ENCODE assay signal across 33 cellular contexts in the genomic region with DNA sequence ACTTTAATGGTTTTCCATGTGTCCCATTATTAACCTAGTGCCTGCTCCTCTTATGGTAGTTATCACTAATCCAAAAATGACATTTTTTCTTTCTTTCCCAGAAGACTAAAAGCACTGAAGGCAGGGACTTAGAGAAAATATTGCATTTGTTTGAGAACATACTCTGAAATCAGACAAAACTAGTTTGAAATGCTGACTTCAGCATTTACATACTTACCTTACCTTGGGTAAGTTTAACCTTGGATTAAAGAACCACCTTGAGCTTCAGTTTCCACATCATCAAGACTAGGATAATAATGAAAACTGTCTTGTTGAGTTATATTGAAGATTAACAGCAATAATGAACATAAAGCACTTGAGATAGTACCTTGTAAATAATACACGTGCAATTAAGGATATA.
"Had no signal": no experiment of that assay in that cellular context is flagged by ENCODE, and none has a peak within 500 bp of the region (broad histone marks: within the 10 kb centered on the region; RNA-seq: fewer than 3 reads in every experiment).

No MANE protein-coding gene starts in this region.

- ATAC-seq: activated CD8-positive, alpha-beta T cell treated with anti-CD3 and anti-CD28 coated beads for 36 hours; activated naive CD4-positive, alpha-beta T cell treated with anti-CD3 and anti-CD28 coated beads, Interleukin-2, amount 50 U/mL, for 72 hours; activated T-cell treated with anti-CD3 and anti-CD28 coated beads, Interleukin-2, amount 50 U/mL, for 4 hours; activated T-cell treated with anti-CD3 and anti-CD28 coated beads, Interleukin-2, amount 50 U/mL, for 72 hours; activated T-helper 17 cell treated with anti-CD3 and anti-CD28 coated beads, Interleukin-2, amount 50 U/mL, for 72 hours; body of pancreas had no signal

- H3K9me3 ChIP-seq: adrenal gland, body of pancreas, breast epithelium had no signal

- H3K27ac ChIP-seq: adrenal gland, body of pancreas, brain microvascular endothelial cell, breast epithelium, VCaP had no signal

- H3K36me3 ChIP-seq: adrenal gland, brain microvascular endothelial cell, breast epithelium had no signal

- H3K27me3 ChIP-seq: adrenal gland, body of pancreas, brain microvascular endothelial cell, breast epithelium had no signal

- H3K4me3 ChIP-seq: adrenal gland, body of pancreas, breast epithelium had no signal

- H3K4me1 ChIP-seq: adrenal gland, body of pancreas, breast epithelium had no signal

- FAIRE-seq: astrocyte, TTC549 had no signal

- DNase-seq: activated B cell treated with CpG ODN at 0.5 μM for 24 hours; activated CD4-positive, alpha-beta memory T cell treated with anti-CD3 and anti-CD28 coated beads for 36 hours; activated CD4-positive, alpha-beta T cell treated with anti-CD3 and anti-CD28 coated beads for 4 hours; activated CD4-positive, alpha-beta T cell treated with anti-CD3 and anti-CD28 coated beads, Interleukin-2, amount 10 ng/mL, durations not matched to agents 24 days and 14 days; activated CD4-positive, alpha-beta T cell treated with anti-CD3 and anti-CD28 coated beads, Interleukin-2, amount 50 U/mL, for 1 hour; activated CD4-positive, alpha-beta T cell treated with anti-CD3 and anti-CD28 coated beads, Interleukin-2, amount 50 U/mL, for 4 hours; activated CD4-positive, CD25-positive, alpha-beta regulatory T cell treated with anti-CD3 and anti-CD28 coated beads, Interleukin-2, amount 50 U/mL, for 72 hours; activated CD8-positive, alpha-beta memory T cell treated with anti-CD3 and anti-CD28 coated beads, Interleukin-2, amount 50 U/mL, for 4 hours; activated CD8-positive, alpha-beta T cell treated with anti-CD3 and anti-CD28 coated beads for 36 hours; activated effector memory CD4-positive, alpha-beta T cell treated with anti-CD3 and anti-CD28 coated beads, Interleukin-2, amount 50 U/mL, for 16 hours; activated gamma-delta T cell treated with Interleukin-2 at 50 U/mL for 16 hours; activated naive CD4-positive, alpha-beta T cell; activated naive CD4-positive, alpha-beta T cell treated with anti-CD3 and anti-CD28 coated beads for 36 hours; activated naive CD4-positive, alpha-beta T cell treated with anti-CD3 and anti-CD28 coated beads, Interleukin-2, amount 50 U/mL, for 16 hours; activated naive CD8-positive, alpha-beta T cell treated with anti-CD3 and anti-CD28 coated beads for 36 hours; activated T-cell treated with anti-CD3 and anti-CD28 coated beads for 4 hours; activated T-cell treated with anti-CD3 and anti-CD28 coated beads, Interleukin-2, amount 50 U/mL, for 1 hour; activated T-cell treated with anti-CD3 and anti-CD28 coated beads, Interleukin-2, amount 50 U/mL, for 4 hours; activated T-cell treated with anti-CD3 and anti-CD28 coated beads, Interleukin-2, amount 50 U/mL, for 72 hours; adrenal gland; amniotic stem cell; aorta; body of pancreas; brain microvascular endothelial cell; central memory CD4-positive, alpha-beta T cell; T-helper 2 cell; T-helper 9 cell had no signal
